ENCODE assay signal across 11 cellular contexts in genomic region chr12:31989987-31990386, GRCh38. TPM values are rescaled to one million over a fixed set of nuclear protein-coding genes. Genes with fewer than 3 reads are reported as not detected.
DNase-seq lines count a peak whose midpoint lies in the region; ATAC-seq and TF ChIP-seq lines count a peak whose summit lies in the region.
"Had no signal": no experiment of that assay in that cellular context is flagged by ENCODE, and none has a peak within 500 bp of the region (broad histone marks: within the 10 kb centered on the region; RNA-seq: fewer than 3 reads in every experiment).

No MANE protein-coding gene starts in this region.

- no peak for DNase-seq in DND-41
- DNase-seq in NCI-H226: peak; percentile 86
- peak; percentile 38 to 61 for DNase-seq in cardiac fibroblast (ENCODE audit: low read depth in 2 of 2)
- DNase-seq in naive thymus-derived CD4-positive, alpha-beta T cell: no peak
- no peak for DNase-seq in esophagus squamous epithelium (lab: John Stamatoyannopoulos, UW)
- no peak for DNase-seq in cerebellar nuclear complex (lab: John Stamatoyannopoulos, UW)
- DNase-seq: NCI-H345 had no signal

- no peak overlapping the region for H3K4me2 ChIP-seq in DND-41 (ENCODE audit: insufficient read depth, low read length)

- WGBS in esophagus squamous epithelium, 2 donors: 60 to 80% methylated on average over 6 of the region's 6 CpGs

- H3K27me3 ChIP-seq in DND-41 (ENCODE audit: insufficient read depth, low read length, poor library complexity): no peaks in the 10 kb centered on the region
- no peaks in the 10 kb centered on the region for H3K27me3 ChIP-seq in naive thymus-derived CD4-positive, alpha-beta T cell (ENCODE audit: control insufficient read depth in 2 of 2, insufficient read depth in 2 of 2, low read length in 2 of 2)
- H3K27me3 ChIP-seq in esophagus squamous epithelium: no peaks in the 10 kb centered on the region

- peaks cover 59% of the 10 kb centered on the region for H3K79me2 ChIP-seq in DND-41 (ENCODE audit: insufficient read depth, low read length)

- no peaks in the 10 kb centered on the region for H3K27me3 Mint-ChIP-seq in naive thymus-derived CD4-positive, alpha-beta T cell

- no peak overlapping the region for H3K9ac ChIP-seq in DND-41 (ENCODE audit: low read depth, low read length)

- no peak overlapping the region for H3K4me3 ChIP-seq in DND-41 (ENCODE audit: low read depth in 1 of 2, low read length in 2 of 2)
- no peak overlapping the region for H3K4me3 ChIP-seq in cardiac fibroblast (replicated peaks in 1 of 2; ENCODE audit: low read depth in 2 of 2, low read length in 2 of 2)
- no peak overlapping the region for H3K4me3 ChIP-seq in naive thymus-derived CD4-positive, alpha-beta T cell (ENCODE audit: low read length)
- no peak overlapping the region for H3K4me3 ChIP-seq in esophagus squamous epithelium
- H3K4me3 ChIP-seq: skin epidermis had no signal

- POLR2A ChIA-PET in naive thymus-derived CD4-positive, alpha-beta T cell (lab: Charles Lee): interaction anchor here (1.1 to 1.8 kb wide), 6 partner anchors 10 to 99 kb away, joined by 3 to 6 read pairs (median 4); no protein-coding TSS in a partner anchor

- TF ChIP-seq CTCF in DND-41 (IDR thresholded peaks at IDR 0.05; ENCODE audit: borderline replicate concordance, extremely low read depth, low read length, poor library complexity, severe bottlenecking) (no peak), cardiac fibroblast (IDR thresholded peaks at IDR 0.05; ENCODE audit: low read depth, low read length) (no peak), esophagus squamous epithelium (IDR thresholded peaks at IDR 0.05) (no peak)

- ATAC-seq in DND-41 (ENCODE audit: insufficient read depth, low read depth) (no peak), HG02840 (IDR thresholded peaks at IDR 0.05; ENCODE audit: low FRiP score, unreplicated experiment) (no peak), GM21529 (IDR thresholded peaks at IDR 0.05; ENCODE audit: unreplicated experiment) (no peak)
- no peak for ATAC-seq in naive thymus-derived CD4-positive, alpha-beta T cell
- ATAC-seq: Panc1 had no signal

- H2AFZ ChIP-seq in DND-41 (ENCODE audit: low read depth, low read length): no peak overlapping the region

- peaks cover 33 to 84% (median 82%) of the 10 kb centered on the region in 5 donors for H3K36me3 Mint-ChIP-seq in naive thymus-derived CD4-positive, alpha-beta T cell

- TF ChIP-seq POLR2A in esophagus squamous epithelium (IDR thresholded peaks at IDR 0.05): no peak

- intact Hi-C loops in naive thymus-derived CD4-positive, alpha-beta T cell (cut with micrococcal nuclease): loop anchor here in 1 of 2 donors (5.0 kb wide), 2 partner anchors 33 to 37 kb away; partner anchors contain the start of gene RESF1
- intact Hi-C loops in esophagus squamous epithelium (cut with DNase I): no loop called here

- H3K4me1 ChIP-seq in DND-41 (ENCODE audit: insufficient read depth, low read length) (0 out of 2 replicates have a peak, but pooled peaks cover 4% of the 10 kb centered on the region), esophagus squamous epithelium (no peaks in the 10 kb centered on the region)
- peaks cover 0 to 3% of the 10 kb centered on the region in 2 donors for H3K4me1 ChIP-seq in naive thymus-derived CD4-positive, alpha-beta T cell (ENCODE audit: control insufficient read depth in 2 of 2, insufficient read depth in 2 of 2, low read length in 2 of 2)

- H3K27ac Mint-ChIP-seq in naive thymus-derived CD4-positive, alpha-beta T cell: peak overlapping the region in 8 of 9 donors; percentile 4 to 82 (median 70)

- H3K27ac ChIP-seq in DND-41 (ENCODE audit: low read length) (peak overlapping the region; percentile 12; the same call in 1 of the 2 replicates), esophagus squamous epithelium (no peak overlapping the region)
- no peak overlapping the region for H3K27ac ChIP-seq in naive thymus-derived CD4-positive, alpha-beta T cell (ENCODE audit: low read depth, low read length)
- H3K27ac ChIP-seq: skin epidermis had no signal

- H3K9me3 ChIP-seq in DND-41 (ENCODE audit: insufficient read depth, low read length, severe bottlenecking): no peaks in the 10 kb centered on the region
- peaks cover 0 to 45% (median 13%) of the 10 kb centered on the region in 3 experiments for H3K9me3 ChIP-seq in naive thymus-derived CD4-positive, alpha-beta T cell (ENCODE audit: control insufficient read depth in 2 of 3, low read length in 3 of 3)
- H3K9me3 ChIP-seq in esophagus squamous epithelium: peaks cover 0 to 9% (median 0%) of the 10 kb centered on the region in 3 donors

- CTCF ChIA-PET in naive thymus-derived CD4-positive, alpha-beta T cell (lab: Charles Lee): no interaction called here

- H3K36me3 ChIP-seq in DND-41 (ENCODE audit: insufficient read depth, low read length) (peaks cover 88% of the 10 kb centered on the region), esophagus squamous epithelium (peaks cover 0 to 75% (median 0%) of the 10 kb centered on the region in 3 donors)
- H3K36me3 ChIP-seq in naive thymus-derived CD4-positive, alpha-beta T cell (ENCODE audit: control insufficient read depth in 2 of 3, insufficient read depth in 3 of 3, low read length in 3 of 3): peaks cover 0 to 79% (median 21%) of the 10 kb centered on the region in 3 experiments

- peaks cover 3 to 53% (median 36%) of the 10 kb centered on the region in 7 donors for H3K4me1 Mint-ChIP-seq in naive thymus-derived CD4-positive, alpha-beta T cell

- H3K4me3 Mint-ChIP-seq in naive thymus-derived CD4-positive, alpha-beta T cell: peak overlapping the region in 1 of 10 donors; percentile 81

- peaks cover 3% of the 10 kb centered on the region; the same call in 1 of the 2 replicates for H4K20me1 ChIP-seq in DND-41 (ENCODE audit: insufficient read depth, low read length)

- H3K9me3 Mint-ChIP-seq in naive thymus-derived CD4-positive, alpha-beta T cell: peaks cover 5 to 75% (median 45%) of the 10 kb centered on the region in 11 donors

RNA-seq across cellular contexts. Expression of gene RESF1, which starts 30.8 kb away (rescaled TPM):
- total RNA-seq in naive thymus-derived CD4-positive, alpha-beta T cell: 100 to 1,000 TPM; 141 to 490 (median 161) TPM
- polyA plus RNA-seq in naive thymus-derived CD4-positive, alpha-beta T cell: 100 to 1,000 TPM; 168 to 239 TPM
- 10 to 100 TPM; 25.5 to 54.2 (median 38.7) TPM for total RNA-seq in esophagus squamous epithelium

Comparison
In these comparisons a context has a peak if more than half of its experiments do, and no peak if none do; other contexts are left out.
1. DNase-seq: peak in NCI-H226 (single experiment) and cardiac fibroblast (2 of 2); none in DND-41 (single experiment), naive thymus-derived CD4-positive, alpha-beta T cell (0 of 9), esophagus squamous epithelium (single experiment) and cerebellar nuclear complex (0 of 2).